Comparison of ENCODE assay signal across 16 cellular contexts in genomic region chr5:106876665-106877194, GRCh38.
DNase-seq lines count a peak whose midpoint lies in the region; ATAC-seq, FAIRE-seq and TF ChIP-seq lines count a peak whose summit lies in the region.
"Had no signal": no experiment of that assay in that cellular context is flagged by ENCODE, and none has a peak within 500 bp of the region (broad histone marks: within the 10 kb centered on the region; RNA-seq: fewer than 3 reads in every experiment).

No MANE protein-coding gene starts in this region.

- POLR2A ChIA-PET in HepG2 (lab: Yijun Ruan, JAX): no interaction called here

- TF ChIP-seq EP300 in HepG2 (IDR thresholded peaks at IDR 0.05; ENCODE audit: low read depth in 2 of 2, low read length in 2 of 2): no peak
- TF ChIP-seq EP300 in HepG2 (CRISPR knock-in tag; IDR thresholded peaks at IDR 0.05; ENCODE audit: borderline replicate concordance): no peak

- CTCF ChIA-PET in HepG2 (lab: Yijun Ruan, JAX; ENCODE audit: low intra/inter-chr PET ratio, low total read pairs): no interaction called here

- H3K9me3 ChIP-seq in MG63: peaks cover 3% of the 10 kb centered on the region; the same call in 1 of the 2 replicates
- H3K9me3 ChIP-seq in WERI-Rb-1 (ENCODE audit: severe bottlenecking): peaks cover 7% of the 10 kb centered on the region
- no peaks in the 10 kb centered on the region for H3K9me3 ChIP-seq in HepG2 (ENCODE audit: low read length)
- H3K9me3 ChIP-seq in gastrocnemius medialis: no peaks in the 10 kb centered on the region
- H3K9me3 ChIP-seq: tibial artery had no signal

- H3K27me3 ChIP-seq in MG63: no peaks in the 10 kb centered on the region
- H3K27me3 ChIP-seq in WERI-Rb-1 (ENCODE audit: insufficient read depth, low read depth, severe bottlenecking): no peaks in the 10 kb centered on the region
- H3K27me3 ChIP-seq in HepG2 (ENCODE audit: control insufficient read depth in 1 of 2, insufficient read depth in 2 of 2, low read length in 2 of 2): no peaks in the 10 kb centered on the region; a peak in 1 of 5 replicates
- no peaks in the 10 kb centered on the region for H3K27me3 ChIP-seq in gastrocnemius medialis
- H3K27me3 ChIP-seq: BLaER1 treated with 17β-estradiol and CSF1 and Interleukin-3, amounts not matched to agents 10 nM and 100 nM; brain microvascular endothelial cell; tibial artery had no signal

- no peaks in the 10 kb centered on the region for H4K20me1 ChIP-seq in HepG2 (ENCODE audit: insufficient read depth, low read length)
- H4K20me1 ChIP-seq: BLaER1 treated with 17β-estradiol and CSF1 and Interleukin-3, amounts not matched to agents 10 nM and 100 nM had no signal

- H3K4me2 ChIP-seq in HepG2 (ENCODE audit: low read depth, low read length): no peak overlapping the region
- H3K4me2 ChIP-seq: BLaER1 treated with 17β-estradiol and CSF1 and Interleukin-3, amounts not matched to agents 10 nM and 100 nM had no signal

- no TSS peak for BruUV-seq in HepG2 (replicated peaks; lab: Mats Ljungman, UMichigan)

- TF ChIP-seq CTCF in WERI-Rb-1 (IDR thresholded peaks at IDR 0.05; ENCODE audit: low read depth, low read length) (no peak), HepG2 (CRISPR knock-in tag; IDR thresholded peaks at IDR 0.05) (no peak), gastrocnemius medialis (IDR thresholded peaks at IDR 0.05 in 4 of 5, conservative IDR thresholded peaks at IDR 0.05 in 1 of 5) (no peak)

- H3K27ac ChIP-seq in WERI-Rb-1: no peak overlapping the region
- H3K27ac ChIP-seq in HepG2 (ENCODE audit: extremely low read length, insufficient read depth, low read length): no peak overlapping the region
- H3K27ac ChIP-seq in gastrocnemius medialis: no peak overlapping the region
- H3K27ac ChIP-seq: BLaER1 treated with 17β-estradiol and CSF1 and Interleukin-3, amounts not matched to agents 10 nM and 100 nM; brain microvascular endothelial cell; skin epidermis; tibial artery had no signal

- no peaks in the 10 kb centered on the region for H3K36me3 ChIP-seq in MG63
- no peaks in the 10 kb centered on the region for H3K36me3 ChIP-seq in WERI-Rb-1
- no peaks in the 10 kb centered on the region for H3K36me3 ChIP-seq in HepG2 (replicated peaks in 1 of 2; ENCODE audit: control insufficient read depth in 1 of 2, insufficient read depth in 2 of 2, low read length in 2 of 2)
- no peaks in the 10 kb centered on the region for H3K36me3 ChIP-seq in gastrocnemius medialis
- H3K36me3 ChIP-seq: BLaER1 treated with 17β-estradiol and CSF1 and Interleukin-3, amounts not matched to agents 10 nM and 100 nM; brain microvascular endothelial cell; HAP-1; tibial artery had no signal

- DNase-seq in H4 (ENCODE audit: low spot score): peak; percentile 66
- DNase-seq in MG63: peak; percentile 12
- DNase-seq in WERI-Rb-1: peak; percentile 25
- peak; percentile 41 for DNase-seq in HepG2 (ENCODE audit: low spot score)
- DNase-seq in GM19239 (ENCODE audit: insufficient read length, low spot score): no peak
- DNase-seq in stimulated activated CD4-positive, alpha-beta T cell treated with anti-CD3 and anti-CD28 coated beads, Interleukin-15, amount 100 ng/mL, for 24 hours: no peak
- no peak for DNase-seq in G401 (ENCODE audit: low spot score)
- DNase-seq in gastrocnemius medialis: no peak
- DNase-seq: activated naive CD4-positive, alpha-beta T cell treated with anti-CD3 and anti-CD28 coated beads, Interleukin-2, amount 50 U/mL, for 16 hours; brain microvascular endothelial cell; NCI-H1694 treated with DMSO at 0.1 percent for 48 hours; NCI-H526 treated with DMSO at 0.1 percent for 48 hours; tibial artery had no signal

- intact Hi-C loops in HepG2 (cut with micrococcal nuclease; ENCODE audit: unreplicated experiment): loop anchor here (1.0 to 10.0 kb wide), 3 partner anchors 422 to 752 kb away; no protein-coding TSS in a partner anchor
- intact Hi-C loops in gastrocnemius medialis (cut with DNase I; ENCODE audit: low total_unique reads): no loop called here

- H3K4me1 ChIP-seq in HepG2 (ENCODE audit: insufficient read depth, low read length): no peaks in the 10 kb centered on the region
- H3K4me1 ChIP-seq in gastrocnemius medialis: no peaks in the 10 kb centered on the region
- H3K4me1 ChIP-seq: BLaER1 treated with 17β-estradiol and CSF1 and Interleukin-3, amounts not matched to agents 10 nM and 100 nM; tibial artery had no signal

- H2AFZ ChIP-seq in HepG2 (ENCODE audit: low read length): no peak overlapping the region

- in situ Hi-C loops in HepG2 (cut with HindIII; ENCODE audit: extremely low pct_ligation_motif_present, low pct_unique_long_range_greater_than_20kb): no loop called here
- in situ Hi-C loops in G401 (cut with HindIII; ENCODE audit: low sequenced_read_pairs): no loop called here
- in situ Hi-C loops in gastrocnemius medialis (cut with MboI; ENCODE audit: low sequenced_read_pairs in 4 of 4): no loop called here

- H3K79me2 ChIP-seq in HepG2 (ENCODE audit: insufficient read depth, low read length): no peaks in the 10 kb centered on the region

- H3K9ac ChIP-seq in HepG2 (ENCODE audit: insufficient read depth, low read depth, low read length): no peak overlapping the region
- H3K9ac ChIP-seq: BLaER1 treated with 17β-estradiol and CSF1 and Interleukin-3, amounts not matched to agents 10 nM and 100 nM had no signal

- TF ChIP-seq POLR2A in HepG2 (IDR thresholded peaks at IDR 0.05; ENCODE audit: insufficient read depth in 1 of 2, low read depth in 2 of 2, low read length in 2 of 2) (no peak), gastrocnemius medialis (IDR thresholded peaks at IDR 0.05) (no peak)

- no peak for ATAC-seq in HepG2
- no peak for ATAC-seq in gastrocnemius medialis

- H3K4me3 ChIP-seq in MG63: no peak overlapping the region
- H3K4me3 ChIP-seq in WERI-Rb-1 (ENCODE audit: low read depth, low read length): no peak overlapping the region
- H3K4me3 ChIP-seq in HepG2 (replicated peaks in 1 of 3; ENCODE audit: insufficient read depth in 1 of 3, low read depth in 2 of 3, low read length in 3 of 3): no peak overlapping the region
- H3K4me3 ChIP-seq in gastrocnemius medialis: no peak overlapping the region
- H3K4me3 ChIP-seq: BLaER1 treated with 17β-estradiol and CSF1 and Interleukin-3, amounts not matched to agents 10 nM and 100 nM; HAP-1; skin epidermis; tibial artery had no signal

- TF ChIP-seq RAD21 in HepG2 (CRISPR knock-in tag; IDR thresholded peaks at IDR 0.05): no peak

- WGBS in HepG2 (ENCODE audit: low lambda C conversion rate): 22% methylated on average over 3 of the region's 7 CpGs

- FAIRE-seq in HepG2 (lab: Jason Lieb, UNC) (no peak), GM19239 (lab: Jason Lieb, UNC) (no peak)

TF ChIP-seq in HepG2, 621 proteins besides CTCF, POLR2A, EP300 and RAD21:
- TF ChIP-seq ARNTL (CRISPR knock-in tag; IDR thresholded peaks at IDR 0.05) (peak; percentile 54; the same call in 1 of the 2 replicates), ZFP41 (CRISPR knock-in tag; IDR thresholded peaks at IDR 0.05; ENCODE audit: borderline replicate concordance) (no peak), CEBPB (IDR thresholded peaks at IDR 0.05; ENCODE audit: borderline replicate concordance, low read depth, low read length) (0 out of 2 replicates have a peak, but pooled peaks have one; percentile 2), CBX5 (CRISPR knock-in tag; IDR thresholded peaks at IDR 0.05; ENCODE audit: borderline replicate concordance) (no peak; the same call in 1 of the 2 replicates), USF2 (IDR thresholded peaks at IDR 0.05; ENCODE audit: low read depth, low read length) (0 out of 2 replicates have a peak, but pooled peaks have one; percentile 38), USF2 (CRISPR knock-in tag; IDR thresholded peaks at IDR 0.05; ENCODE audit: borderline replicate concordance) (peak; percentile 56; the same call in 1 of the 2 replicates), CEBPG (CRISPR knock-in tag; IDR thresholded peaks at IDR 0.05) (0 out of 2 replicates have a peak, but pooled peaks have one; percentile 14), ZNF616 (CRISPR knock-in tag; IDR thresholded peaks at IDR 0.05; ENCODE audit: low read depth) (no peak), ZNF367 (CRISPR knock-in tag; IDR thresholded peaks at IDR 0.05; ENCODE audit: borderline replicate concordance) (no peak), ZNF570 (CRISPR knock-in tag; IDR thresholded peaks at IDR 0.05; ENCODE audit: borderline replicate concordance) (no peak)

Comparison
In these comparisons a context has a peak if more than half of its experiments do, and no peak if none do; other contexts are left out.
1. DNase-seq: peak in H4 (single experiment), MG63 (single experiment), WERI-Rb-1 (single experiment) and HepG2 (single experiment); none in GM19239 (single experiment), stimulated activated CD4-positive, alpha-beta T cell treated with anti-CD3 and anti-CD28 coated beads, Interleukin-15, amount 100 ng/mL, for 24 hours (single experiment), G401 (single experiment) and gastrocnemius medialis (0 of 2).